In genomic region chr5:172643392-172643871, GRCh38 we compare ENCODE assay signal across 11 cellular contexts. TPM values are rescaled to one million over a fixed set of nuclear protein-coding genes. Genes with fewer than 3 reads are reported as not detected.
DNase-seq lines count a peak whose midpoint lies in the region; ATAC-seq and TF ChIP-seq lines count a peak whose summit lies in the region.
"Had no signal": no experiment of that assay in that cellular context is flagged by ENCODE, and none has a peak within 500 bp of the region (broad histone marks: within the 10 kb centered on the region; RNA-seq: fewer than 3 reads in every experiment).

No MANE protein-coding gene starts in this region.

- H3K27me3 Mint-ChIP-seq in activated CD8-positive, alpha-beta memory T cell treated with anti-CD3 and anti-CD28 coated beads, Interleukin-2, amount 10 ng/mL, durations not matched to agents 7 days and 5 days, result peaks cover 53% of the 10 kb centered on the region

- TF ChIP-seq POLR2A in gastrocnemius medialis (IDR thresholded peaks at IDR 0.05), result no peak

- no peak for TF ChIP-seq CTCF in gastrocnemius medialis (IDR thresholded peaks at IDR 0.05 in 4 of 5, conservative IDR thresholded peaks at IDR 0.05 in 1 of 5)

- in situ Hi-C loops in gastrocnemius medialis (cut with MboI; ENCODE audit: low sequenced_read_pairs in 4 of 4), result no loop called here

- no peak overlapping the region for H3K4me3 Mint-ChIP-seq in activated CD8-positive, alpha-beta memory T cell treated with anti-CD3 and anti-CD28 coated beads, Interleukin-2, amount 10 ng/mL, durations not matched to agents 7 days and 5 days

- peaks cover 0 to 23% (median 0%) of the 10 kb centered on the region in 11 experiments; a peak in 3 of 22 replicates for H3K27me3 ChIP-seq in BLaER1 treated with 17β-estradiol and CSF1 and Interleukin-3, amounts not matched to agents 10 nM and 100 nM
- no peaks in the 10 kb centered on the region for H3K27me3 ChIP-seq in layer of hippocampus (ENCODE audit: control insufficient read depth, insufficient read depth, low read length)
- peaks cover 0 to 6% (median 0%) of the 10 kb centered on the region in 3 donors for H3K27me3 ChIP-seq in gastrocnemius medialis

- peak overlapping the region in 8 of 10 experiments; percentile 76 to 96 (median 90); a peak in 16 of 20 replicates for H3K4me3 ChIP-seq in BLaER1 treated with 17β-estradiol and CSF1 and Interleukin-3, amounts not matched to agents 10 nM and 100 nM
- H3K4me3 ChIP-seq in gastrocnemius medialis, result peak overlapping the region; percentile 64 to 74 (median 72)

- intact Hi-C loops in gastrocnemius medialis (cut with DNase I; ENCODE audit: low total_unique reads), result no loop called here

- peaks cover 52 to 91% (median 88%) of the 10 kb centered on the region in 10 experiments for H3K4me1 ChIP-seq in BLaER1 treated with 17β-estradiol and CSF1 and Interleukin-3, amounts not matched to agents 10 nM and 100 nM
- peaks cover 13 to 22% of the 10 kb centered on the region in 2 donors for H3K4me1 ChIP-seq in gastrocnemius medialis

- H3K36me3 ChIP-seq in BLaER1 treated with 17β-estradiol and CSF1 and Interleukin-3, amounts not matched to agents 10 nM and 100 nM, result peaks cover 0 to 42% (median 21%) of the 10 kb centered on the region in 11 experiments; a peak in 13 of 22 replicates
- H3K36me3 ChIP-seq in gastrocnemius medialis, result no peaks in the 10 kb centered on the region

- peaks cover 4% of the 10 kb centered on the region for H3K4me1 Mint-ChIP-seq in activated CD8-positive, alpha-beta memory T cell treated with anti-CD3 and anti-CD28 coated beads, Interleukin-2, amount 10 ng/mL, durations not matched to agents 7 days and 5 days

- H3K9me3 ChIP-seq in BLaER1 treated with 17β-estradiol and CSF1 and Interleukin-3, amounts not matched to agents 10 nM and 100 nM (replicated peaks in 1 of 11), result no peaks in the 10 kb centered on the region
- H3K9me3 ChIP-seq in gastrocnemius medialis, result no peaks in the 10 kb centered on the region

- no peaks in the 10 kb centered on the region for H3K36me3 Mint-ChIP-seq in activated CD8-positive, alpha-beta memory T cell treated with anti-CD3 and anti-CD28 coated beads, Interleukin-2, amount 10 ng/mL, durations not matched to agents 7 days and 5 days

- no peak overlapping the region for H3K27ac Mint-ChIP-seq in activated CD8-positive, alpha-beta memory T cell treated with anti-CD3 and anti-CD28 coated beads, Interleukin-2, amount 10 ng/mL, durations not matched to agents 7 days and 5 days

- peaks cover 0 to 44% (median 27%) of the 10 kb centered on the region in 11 experiments; a peak in 18 of 22 replicates for H4K20me1 ChIP-seq in BLaER1 treated with 17β-estradiol and CSF1 and Interleukin-3, amounts not matched to agents 10 nM and 100 nM

- DNase-seq in cerebellar cortex (ENCODE audit: low spot score) (peak; percentile 50), gastrocnemius medialis (no peak), cerebellar nuclear complex (lab: John Stamatoyannopoulos, UW) (no peak)
- DNase-seq in activated T-cell treated with anti-CD3 and anti-CD28 coated beads, Interleukin-2, amount 50 U/mL, for 1 hour, result no peak
- no peak for DNase-seq in stimulated activated CD4-positive, alpha-beta T cell treated with anti-CD3 and anti-CD28 coated beads, Interleukin-2, amount 100 ng/mL, for 24 hours
- no peak for DNase-seq in activated CD8-positive, alpha-beta memory T cell treated with anti-CD3 and anti-CD28 coated beads, Interleukin-2, amount 10 ng/mL, durations not matched to agents 7 days and 5 days
- DNase-seq: NCI-H1417 treated with DMSO at 0.1 percent for 48 hours, NCI-H69, WERI-Rb-1 had no signal

- peak overlapping the region in 9 of 11 experiments; percentile 34 to 93 (median 89); a peak in 17 of 22 replicates for H3K9ac ChIP-seq in BLaER1 treated with 17β-estradiol and CSF1 and Interleukin-3, amounts not matched to agents 10 nM and 100 nM

- peak overlapping the region; percentile 88 to 100 (median 93) for H3K4me2 ChIP-seq in BLaER1 treated with 17β-estradiol and CSF1 and Interleukin-3, amounts not matched to agents 10 nM and 100 nM

- H3K9me3 Mint-ChIP-seq in activated CD8-positive, alpha-beta memory T cell treated with anti-CD3 and anti-CD28 coated beads, Interleukin-2, amount 10 ng/mL, durations not matched to agents 7 days and 5 days (ENCODE audit: low read depth), result no peaks in the 10 kb centered on the region

- H3K27ac ChIP-seq in BLaER1 treated with 17β-estradiol and CSF1 and Interleukin-3, amounts not matched to agents 10 nM and 100 nM, result peak overlapping the region in 9 of 11 experiments; percentile 10 to 93 (median 86); a peak in 16 of 22 replicates
- H3K27ac ChIP-seq in layer of hippocampus (ENCODE audit: low read depth, low read length) (peak overlapping the region; percentile 17), gastrocnemius medialis (peak overlapping the region; percentile 80 to 87 (median 84))
- H3K27ac ChIP-seq: WERI-Rb-1 had no signal

- CTCF ChIA-PET in activated CD8-positive, alpha-beta memory T cell treated with anti-CD3 and anti-CD28 coated beads, Interleukin-2, amount 10 ng/mL, durations not matched to agents 7 days and 5 days (lab: Charles Lee), result interaction anchor here (0.8 kb wide), 1 partner anchor 71 kb away, joined by 3 read pairs; no protein-coding TSS in a partner anchor

- ATAC-seq in gastrocnemius medialis, result no peak
- ATAC-seq in activated CD8-positive, alpha-beta memory T cell treated with anti-CD3 and anti-CD28 coated beads, Interleukin-2, amount 10 ng/mL, durations not matched to agents 7 days and 5 days, result no peak

RNA-seq across cellular contexts. Expression of gene NEURL1B, which starts 2.4 kb away (rescaled TPM):
- total RNA-seq in gastrocnemius medialis, result 10 to 100 TPM in 3 of 4 donors, 1 to 10 TPM in 1; 8.7 to 18.8 (median 15.1) TPM
- total RNA-seq in activated CD8-positive, alpha-beta memory T cell treated with anti-CD3 and anti-CD28 coated beads, Interleukin-2, amount 10 ng/mL, durations not matched to agents 7 days and 5 days, result 1 to 10 TPM in 1 of 2 experiments, under 1 TPM in 1; 0.26 to 1.7 TPM

Comparison
In these comparisons a context has a peak if more than half of its experiments do, and no peak if none do; other contexts are left out.
1. H3K27ac ChIP-seq: peak in every context shown above with its lines; median percentile 86 in BLaER1 treated with 17β-estradiol and CSF1 and Interleukin-3, amounts not matched to agents 10 nM and 100 nM; 84 in gastrocnemius medialis; 17 in layer of hippocampus.